In the genomic region with DNA sequence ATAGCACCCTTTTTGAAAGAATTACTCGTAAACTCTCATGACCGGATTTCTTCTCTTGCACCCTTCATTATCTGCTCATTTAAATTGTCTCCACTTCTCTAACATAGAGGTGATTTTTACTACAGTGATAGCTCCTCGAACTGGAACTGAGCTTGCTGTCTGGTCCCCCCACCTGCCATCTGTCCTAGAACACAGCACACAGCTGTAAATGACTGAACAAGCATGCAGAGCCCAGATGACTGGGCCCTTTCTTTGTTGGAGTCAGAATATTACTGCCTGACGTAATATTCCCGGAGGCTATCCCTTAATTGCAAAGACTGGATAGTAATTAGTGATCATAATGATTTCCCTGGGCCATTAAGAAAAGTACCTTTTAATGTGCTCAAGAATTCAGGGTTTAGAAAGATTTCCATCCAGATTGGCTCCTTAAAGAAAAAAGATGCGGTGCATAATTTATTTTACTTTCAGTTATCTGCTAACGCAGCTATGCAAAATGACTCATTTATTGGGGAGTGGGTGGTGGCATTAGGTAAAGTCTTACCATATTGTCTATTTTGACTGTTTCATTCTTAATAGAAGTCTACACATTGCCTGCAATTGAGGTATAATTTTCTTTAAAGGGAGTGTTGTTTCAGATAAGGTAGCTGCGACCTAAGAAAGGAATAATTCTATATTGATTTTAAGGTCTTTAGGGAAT, we compare ENCODE assay signal across 11 cellular contexts.
DNase-seq lines count a peak whose midpoint lies in the region.
"Had no signal": no experiment of that assay in that cellular context is flagged by ENCODE, and none has a peak within 500 bp of the region (broad histone marks: within the 10 kb centered on the region; RNA-seq: fewer than 3 reads in every experiment).

No MANE protein-coding gene starts in this region.

- peaks cover 86% of the 10 kb centered on the region for H3K4me1 Mint-ChIP-seq in activated naive CD4-positive, alpha-beta T cell treated with anti-CD3 and anti-CD28 coated beads, Interleukin-2, amount 50 U/mL, for 24 hours
- H3K4me1 Mint-ChIP-seq in stimulated activated naive CD8-positive, alpha-beta T cell treated with anti-CD3 and anti-CD28 coated beads, Interleukin-15, Interleukin-2, amounts not matched to agents 100 ng/mL and 50 ng/mL, for 24 hours (ENCODE audit: low read depth): peaks cover 86% of the 10 kb centered on the region

- in situ Hi-C loops in G401 (cut with HindIII; ENCODE audit: low sequenced_read_pairs): no loop called here

- no peaks in the 10 kb centered on the region for H3K9me3 Mint-ChIP-seq in activated naive CD4-positive, alpha-beta T cell treated with anti-CD3 and anti-CD28 coated beads, Interleukin-2, amount 50 U/mL, for 24 hours
- no peaks in the 10 kb centered on the region for H3K9me3 Mint-ChIP-seq in stimulated activated naive CD8-positive, alpha-beta T cell treated with anti-CD3 and anti-CD28 coated beads, Interleukin-15, Interleukin-2, amounts not matched to agents 100 ng/mL and 50 ng/mL, for 24 hours
- H3K9me3 Mint-ChIP-seq: nephron had no signal

- peak overlapping the region; percentile 87 for H3K27ac Mint-ChIP-seq in activated naive CD4-positive, alpha-beta T cell treated with anti-CD3 and anti-CD28 coated beads, Interleukin-2, amount 50 U/mL, for 24 hours
- H3K27ac Mint-ChIP-seq in stimulated activated naive CD8-positive, alpha-beta T cell treated with anti-CD3 and anti-CD28 coated beads, Interleukin-15, Interleukin-2, amounts not matched to agents 100 ng/mL and 50 ng/mL, for 24 hours: peak overlapping the region; percentile 84

- H3K27ac ChIP-seq in cingulate gyrus (ENCODE audit: low read depth, low read length): peak overlapping the region; percentile 66
- H3K27ac ChIP-seq: suprapubic skin had no signal

- H3K4me3 Mint-ChIP-seq in activated naive CD4-positive, alpha-beta T cell treated with anti-CD3 and anti-CD28 coated beads, Interleukin-2, amount 50 U/mL, for 24 hours: peak overlapping the region; percentile 75
- H3K4me3 Mint-ChIP-seq in stimulated activated naive CD8-positive, alpha-beta T cell treated with anti-CD3 and anti-CD28 coated beads, Interleukin-15, Interleukin-2, amounts not matched to agents 100 ng/mL and 50 ng/mL, for 24 hours: peak overlapping the region; percentile 63
- H3K4me3 Mint-ChIP-seq: nephron had no signal

- DNase-seq in activated naive CD4-positive, alpha-beta T cell treated with Interleukin-2 at 50 U/mL for 16 hours: no peak
- DNase-seq in NCI-H146 treated with DMSO at 0.1 percent for 48 hours (lab: John Stamatoyannopoulos, UW; ENCODE audit: unreplicated experiment): peak; percentile 64
- no peak for DNase-seq in G401 (ENCODE audit: low spot score)
- no peak for DNase-seq in superior temporal gyrus (ENCODE audit: extremely low spot score)
- no peak for DNase-seq in NCI-H2196 treated with DMSO at 0.1 percent for 48 hours (lab: John Stamatoyannopoulos, UW; ENCODE audit: unreplicated experiment)
- DNase-seq: stimulated activated CD4-positive, alpha-beta T cell treated with anti-CD3 and anti-CD28 coated beads, Interleukin-1b, Interleukin-23, amount 100 ng/mL, for 48 hours had no signal

- H3K27me3 Mint-ChIP-seq in activated naive CD4-positive, alpha-beta T cell treated with anti-CD3 and anti-CD28 coated beads, Interleukin-2, amount 50 U/mL, for 24 hours: no peaks in the 10 kb centered on the region
- no peaks in the 10 kb centered on the region for H3K27me3 Mint-ChIP-seq in stimulated activated naive CD8-positive, alpha-beta T cell treated with anti-CD3 and anti-CD28 coated beads, Interleukin-15, Interleukin-2, amounts not matched to agents 100 ng/mL and 50 ng/mL, for 24 hours

- H3K36me3 Mint-ChIP-seq in activated naive CD4-positive, alpha-beta T cell treated with anti-CD3 and anti-CD28 coated beads, Interleukin-2, amount 50 U/mL, for 24 hours: peaks cover 11% of the 10 kb centered on the region
- H3K36me3 Mint-ChIP-seq in stimulated activated naive CD8-positive, alpha-beta T cell treated with anti-CD3 and anti-CD28 coated beads, Interleukin-15, Interleukin-2, amounts not matched to agents 100 ng/mL and 50 ng/mL, for 24 hours (ENCODE audit: low read depth): peaks cover 8% of the 10 kb centered on the region
